In the genomic region with DNA sequence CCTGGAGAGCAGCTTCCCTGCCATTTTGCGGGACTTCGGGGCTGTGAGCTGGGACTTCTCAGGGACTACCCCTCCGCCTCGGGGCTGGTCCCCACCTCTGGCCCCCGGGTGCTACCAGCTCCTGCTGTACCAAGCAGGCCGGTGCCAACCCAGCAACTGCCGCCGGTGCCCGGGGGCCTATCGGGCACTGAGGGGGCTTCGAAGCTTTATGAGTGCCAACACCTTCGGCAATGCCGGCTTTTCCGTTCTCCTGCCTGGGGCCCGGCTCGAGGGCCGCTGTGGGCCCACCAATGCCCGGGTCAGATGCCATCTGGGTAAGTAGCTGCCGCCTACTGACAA, we compare ENCODE assay signal across 12 cellular contexts. TPM values are rescaled to one million over a fixed set of nuclear protein-coding genes. Genes with fewer than 3 reads are reported as not detected.
DNase-seq lines count a peak whose midpoint lies in the region; ATAC-seq and TF ChIP-seq lines count a peak whose summit lies in the region.
"Had no signal": no experiment of that assay in that cellular context is flagged by ENCODE, and none has a peak within 500 bp of the region (broad histone marks: within the 10 kb centered on the region; RNA-seq: fewer than 3 reads in every experiment).

No MANE protein-coding gene starts in this region.

- no peak for TF ChIP-seq CTCF in AG09309 (IDR thresholded peaks at IDR 0.05; ENCODE audit: control insufficient read depth, insufficient read depth, low read depth, low read length, missing control alignments)
- no peak for TF ChIP-seq CTCF in HCT116 (IDR thresholded peaks at IDR 0.05 in 2 of 3, conservative IDR thresholded peaks at IDR 0.05 in 1 of 3; ENCODE audit: borderline replicate concordance in 1 of 3, insufficient read depth in 1 of 3, low read depth in 2 of 3, low read length in 2 of 3)
- no peak for TF ChIP-seq CTCF in cardiac fibroblast (IDR thresholded peaks at IDR 0.05; ENCODE audit: low read depth, low read length)
- TF ChIP-seq CTCF in tibial nerve (IDR thresholded peaks at IDR 0.05), result no peak
- TF ChIP-seq CTCF in foreskin fibroblast (IDR thresholded peaks at IDR 0.05; ENCODE audit: low read depth, low read length), result no peak

- RAD21 ChIA-PET in HCT116 (lab: Charles Lee; ENCODE audit: low non-redundant PET in 1 of 2, low total read pairs in 2 of 2, uncharacterized antibody in 2 of 2, unreplicated experiment in 2 of 2), result no interaction called here

- intact Hi-C loops in HCT116 (cut with micrococcal nuclease), result no loop called here

- no TSS peak for BruUV-seq in HCT116 (replicated peaks; lab: Mats Ljungman, UMichigan)

- TF ChIP-seq RAD21 in HCT116 (IDR thresholded peaks at IDR 0.05; ENCODE audit: low read depth), result no peak

- ATAC-seq in HCT116, result no peak
- no peak for ATAC-seq in GM21786 (IDR thresholded peaks at IDR 0.05; ENCODE audit: unreplicated experiment)
- ATAC-seq in HG02588 (IDR thresholded peaks at IDR 0.05; ENCODE audit: unreplicated experiment), result no peak
- ATAC-seq: activated CD8-positive, alpha-beta memory T cell treated with anti-CD3 and anti-CD28 coated beads, Interleukin-2, amount 10 ng/mL, durations not matched to agents 7 days and 5 days had no signal

- no peak overlapping the region for H2AFZ ChIP-seq in HCT116 (ENCODE audit: low read depth, low read length, poor library complexity, severe bottlenecking)

- no peaks in the 10 kb centered on the region for H3K79me2 ChIP-seq in HCT116 (ENCODE audit: insufficient read depth, low read length)

- H3K4me1 ChIP-seq in HCT116 (ENCODE audit: control insufficient read depth in 1 of 2, insufficient read depth in 2 of 2, low read length in 2 of 2) (peaks cover 9 to 31% of the 10 kb centered on the region in 2 experiments), mucosa of stomach (ENCODE audit: control insufficient read depth, insufficient read depth, low read length) (peaks cover 19% of the 10 kb centered on the region), tibial nerve (peaks cover 0 to 26% (median 4%) of the 10 kb centered on the region in 4 donors)

- H3K4me3 ChIP-seq in AG09309 (ENCODE audit: control insufficient read depth, low read depth, low read length) (peak overlapping the region; percentile 72), HCT116 (replicated peaks in 1 of 2; ENCODE audit: low read depth in 1 of 2, low read length in 2 of 2) (no peak overlapping the region), cardiac fibroblast (replicated peaks in 1 of 2; ENCODE audit: low read depth in 2 of 2, low read length in 2 of 2) (peak overlapping the region; percentile 63 to 67), mucosa of stomach (ENCODE audit: low read length) (no peak overlapping the region), tibial nerve (no peak overlapping the region), foreskin fibroblast (ENCODE audit: low read depth in 1 of 2, low read length in 2 of 2) (peak overlapping the region in 1 of 2 donors; percentile 62)

- H3K27me3 ChIP-seq in HCT116 (ENCODE audit: insufficient read depth, low read length) (no peaks in the 10 kb centered on the region), mucosa of stomach (ENCODE audit: control insufficient read depth, insufficient read depth, low read length) (peaks cover 13% of the 10 kb centered on the region), tibial nerve (peaks cover 0 to 28% of the 10 kb centered on the region in 2 donors)

- no peak for TF ChIP-seq EP300 in tibial nerve (IDR thresholded peaks at IDR 0.05)

- 83 to 86% methylated on average over 12 to 18 of the region's 19 CpGs for WGBS in tibial nerve, 2 donors

- POLR2A ChIA-PET in HCT116 (lab: Charles Lee), result interaction anchor here (1.1 kb wide), 1 partner anchor 12 kb away, joined by 3 read pairs; no protein-coding TSS in a partner anchor

- DNase-seq in AG09309 (ENCODE audit: low read depth) (no peak), HCT116 (ENCODE audit: low read depth, low spot score) (no peak), cardiac fibroblast (ENCODE audit: low read depth in 2 of 2) (no peak), tibial nerve (ENCODE audit: low spot score in 2 of 2) (no peak), foreskin fibroblast (no peak)
- DNase-seq: activated CD8-positive, alpha-beta memory T cell treated with anti-CD3 and anti-CD28 coated beads, Interleukin-2, amount 10 ng/mL, durations not matched to agents 7 days and 5 days; anterior cingulate cortex; COR-L47; NCI-H187 treated with DMSO at 0.1 percent for 48 hours had no signal

- H3K27ac ChIP-seq in HCT116 (ENCODE audit: low read depth, low read length), result peak overlapping the region; percentile 78; the same call in 1 of the 2 replicates
- no peak overlapping the region for H3K27ac ChIP-seq in tibial nerve

- CTCF ChIA-PET in HCT116 (lab: Charles Lee), result no interaction called here

- H3K9ac ChIP-seq in HCT116 (ENCODE audit: low read length) (peak overlapping the region; percentile 73; the same call in 1 of the 2 replicates), mucosa of stomach (ENCODE audit: low read length) (peak overlapping the region; percentile 74)

- H3K4me2 ChIP-seq in HCT116 (ENCODE audit: low read length), result peak overlapping the region; percentile 93

- TF ChIP-seq POLR2A in HCT116 (IDR thresholded peaks at IDR 0.05; ENCODE audit: borderline replicate concordance, extremely low read depth, insufficient read depth, insufficient read length), result no peak
- no peak for TF ChIP-seq POLR2A in tibial nerve (IDR thresholded peaks at IDR 0.05)

- H3K36me3 ChIP-seq in HCT116 (ENCODE audit: control insufficient read depth in 1 of 2, insufficient read depth in 2 of 2, low read length in 2 of 2) (no peaks in the 10 kb centered on the region), mucosa of stomach (ENCODE audit: control insufficient read depth, insufficient read depth, low read length) (no peaks in the 10 kb centered on the region), tibial nerve (peaks cover 0 to 5% (median 0%) of the 10 kb centered on the region in 3 donors)

- no peaks in the 10 kb centered on the region for H4K20me1 ChIP-seq in HCT116 (ENCODE audit: insufficient read depth)

- H3K9me3 ChIP-seq in HCT116 (ENCODE audit: control insufficient read depth in 1 of 2, insufficient read depth in 1 of 2, low read depth in 1 of 2, low read length in 2 of 2) (no peaks in the 10 kb centered on the region), mucosa of stomach (ENCODE audit: control insufficient read depth, low read length) (no peaks in the 10 kb centered on the region), tibial nerve (no peaks in the 10 kb centered on the region)

- no peaks in the 10 kb centered on the region for H3K9me2 ChIP-seq in HCT116 (ENCODE audit: insufficient read depth)

TF ChIP-seq in HCT116, 20 proteins besides CTCF, POLR2A, EP300 and RAD21:
- TF ChIP-seq SIN3A (IDR thresholded peaks at IDR 0.05; ENCODE audit: low read depth), result no peak
- no peak for TF ChIP-seq ZFX (IDR thresholded peaks at IDR 0.05)
- TF ChIP-seq, protein P1, sequence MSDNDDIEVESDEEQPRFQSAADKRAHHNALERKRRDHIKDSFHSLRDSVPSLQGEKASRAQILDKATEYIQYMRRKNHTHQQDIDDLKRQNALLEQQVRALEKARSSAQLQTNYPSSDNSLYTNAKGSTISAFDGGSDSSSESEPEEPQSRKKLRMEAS (IDR thresholded peaks at IDR 0.05), result no peak
- TF ChIP-seq EZH2phosphoT487 (IDR thresholded peaks at IDR 0.05; ENCODE audit: borderline replicate concordance), result no peak
- TF ChIP-seq CBX3 (IDR thresholded peaks at IDR 0.05; ENCODE audit: low read depth), result no peak

RNA-seq across cellular contexts. Expression of gene ASPHD1, which starts 1.3 kb away (rescaled TPM):
- 18.4 TPM for total RNA-seq in HCT116 (2021; ENCODE audit: unreplicated experiment)
- 15.2 and 15.5 TPM in 2 replicates for polyA plus RNA-seq in HCT116 (2012)
- 1 to 10 TPM in 3 of 4 donors, under 1 TPM in 1; 0.90 to 5.7 (median 3.9) TPM for total RNA-seq in tibial nerve

RNA-seq across cellular contexts. Expression of gene SEZ6L2, which starts 2.2 kb away (rescaled TPM):
- total RNA-seq in HCT116 (2021; ENCODE audit: unreplicated experiment), result 49.3 TPM
- polyA plus RNA-seq in HCT116 (2012), result 62.9 and 68.9 TPM in 2 replicates
- 1 to 10 TPM in 2 of 4 donors, under 1 TPM in 2; 0.84 to 4.9 (median 1.3) TPM for total RNA-seq in tibial nerve

RNA-seq across cellular contexts. Expression of gene KCTD13, which starts 24.4 kb away (rescaled TPM):
- 40.7 TPM for total RNA-seq in HCT116 (2021; ENCODE audit: unreplicated experiment)
- polyA plus RNA-seq in HCT116 (2012), result 29.9 and 35.3 TPM in 2 replicates
- 10 to 100 TPM; 31.0 to 81.0 (median 38.7) TPM for total RNA-seq in tibial nerve

RNA-seq across cellular contexts. Expression of gene CDIPT, which starts 38.5 kb away (rescaled TPM):
- total RNA-seq in HCT116 (2021; ENCODE audit: unreplicated experiment) (58.3 TPM), tibial nerve (100 to 1,000 TPM in 2 of 4 donors, 10 to 100 TPM in 2; 80.0 to 121 (median 94.8) TPM)
- 65.6 and 70.5 TPM in 2 replicates for polyA plus RNA-seq in HCT116 (2012)

Comparison
In these comparisons a context has a peak if more than half of its experiments do, and no peak if none do; other contexts are left out.
1. H3K4me3 ChIP-seq: peak in AG09309 (single experiment) and cardiac fibroblast (2 of 2); none in HCT116 (0 of 2), mucosa of stomach (single experiment) and tibial nerve (0 of 4).